1 cellular context compared by ENCODE assay signal in the genomic region with DNA sequence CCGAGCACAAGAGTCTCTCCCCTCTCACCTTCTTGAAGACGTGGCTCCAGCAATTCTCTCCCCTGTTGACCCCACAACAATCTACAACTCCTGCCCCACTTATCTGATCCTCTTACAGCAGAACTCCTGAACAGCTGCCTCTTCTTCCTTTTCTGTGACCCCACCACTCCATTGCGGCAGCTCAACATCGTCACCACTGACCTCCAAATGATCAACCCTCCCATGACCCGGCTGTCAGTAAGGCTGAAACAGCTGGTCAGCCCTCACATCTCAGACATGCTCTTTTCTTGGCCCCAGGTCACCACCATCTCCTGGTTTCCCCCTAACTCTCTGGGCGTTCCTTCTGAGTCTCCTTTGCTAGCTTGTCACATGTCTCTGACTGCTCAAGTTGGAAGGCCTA.
TF ChIP-seq lines count a peak whose summit lies in the region.

No MANE protein-coding gene starts in this region.

TF ChIP-seq in HCT116, 20 proteins besides CTCF, POLR2A, EP300 and RAD21:
- TF ChIP-seq FOSL1 (IDR thresholded peaks at IDR 0.05; ENCODE audit: low read depth) (no peak), ZNF274 (IDR thresholded peaks at IDR 0.05; ENCODE audit: low read depth, low read length) (no peak), JUND (IDR thresholded peaks at IDR 0.05) (no peak), CEBPB (IDR thresholded peaks at IDR 0.05; ENCODE audit: low read depth) (no peak)
TF ChIP-seq in HCT116: peak in this region for 0.
